ENCODE assay signal across 9 cellular contexts in genomic region chr1:156492013-156492590, GRCh38. TPM values are rescaled to one million over a fixed set of nuclear protein-coding genes. Genes with fewer than 3 reads are reported as not detected.
A peak's percentile ranks its signal among the peaks of the same experiment; 100 is the strongest.
DNase-seq lines count a peak whose midpoint lies in the region; ATAC-seq and TF ChIP-seq lines count a peak whose summit lies in the region.
"Had no signal": no experiment of that assay in that cellular context is flagged by ENCODE, and none has a peak within 500 bp of the region (broad histone marks: within the 10 kb centered on the region; RNA-seq: fewer than 3 reads in every experiment).

No MANE protein-coding gene starts in this region.

- intact Hi-C loops in MCF 10A (cut with micrococcal nuclease), result no loop called here

- peak overlapping the region; percentile 100 for H3K4me3 ChIP-seq in BLaER1

- CTCF ChIA-PET in MCF 10A (lab: Yijun Ruan, JAX), result interaction anchor here (0.6 to 1.9 kb wide), 11 partner anchors 8 to 186 kb away, joined by 3 to 10 read pairs (median 4); partner anchors contain the start of gene MEF2D

- no peaks in the 10 kb centered on the region for H3K27me3 ChIP-seq in BLaER1

- H3K27ac Mint-ChIP-seq in IgD-negative memory B cell, result peak overlapping the region; percentile 93 to 98 (median 97)
- peak overlapping the region; percentile 56 for H3K27ac Mint-ChIP-seq in MCF 10A (ENCODE audit: low read depth, unreplicated experiment)
- H3K27ac Mint-ChIP-seq in neural crest cell (ENCODE audit: unreplicated experiment), result no peak overlapping the region
- H3K27ac Mint-ChIP-seq: T-helper 1 cell treated with Interleukin-12 subunit alpha and Interleukin-12 subunit beta and Interleukin-4 antibody, amounts not matched to agents 30 μg/mL and 1 μg/mL, for 36 hours had no signal

- BruUV-seq in MCF 10A (replicated peaks; lab: Mats Ljungman, UMichigan), result no TSS peak

- H3K27ac ChIP-seq in BLaER1, result peak overlapping the region; percentile 100

- H3K4me1 ChIP-seq in BLaER1, result peaks cover 96% of the 10 kb centered on the region

- no peaks in the 10 kb centered on the region for H3K9me3 ChIP-seq in BLaER1

- no peaks in the 10 kb centered on the region for H3K9me3 Mint-ChIP-seq in IgD-negative memory B cell
- no peaks in the 10 kb centered on the region for H3K9me3 Mint-ChIP-seq in MCF 10A (ENCODE audit: unreplicated experiment)
- H3K9me3 Mint-ChIP-seq in neural crest cell, result no peaks in the 10 kb centered on the region
- H3K9me3 Mint-ChIP-seq: T-helper 1 cell treated with Interleukin-12 subunit alpha and Interleukin-12 subunit beta and Interleukin-4 antibody, amounts not matched to agents 30 μg/mL and 1 μg/mL, for 36 hours had no signal

- peaks cover 75 to 91% (median 86%) of the 10 kb centered on the region in 3 donors for H3K4me1 Mint-ChIP-seq in IgD-negative memory B cell
- peaks cover 90% of the 10 kb centered on the region for H3K4me1 Mint-ChIP-seq in MCF 10A (ENCODE audit: insufficient read depth, unreplicated experiment)
- peaks cover 70% of the 10 kb centered on the region for H3K4me1 Mint-ChIP-seq in neural crest cell

- peak overlapping the region; percentile 100 for H3K9ac ChIP-seq in BLaER1

- H3K4me3 Mint-ChIP-seq in IgD-negative memory B cell, result peak overlapping the region; percentile 78 to 97 (median 86)
- no peak overlapping the region for H3K4me3 Mint-ChIP-seq in MCF 10A (ENCODE audit: unreplicated experiment)
- peak overlapping the region; percentile 17 for H3K4me3 Mint-ChIP-seq in neural crest cell
- H3K4me3 Mint-ChIP-seq: T-helper 1 cell treated with Interleukin-12 subunit alpha and Interleukin-12 subunit beta and Interleukin-4 antibody, amounts not matched to agents 30 μg/mL and 1 μg/mL, for 36 hours had no signal

- peak overlapping the region; percentile 98 for H3K4me2 ChIP-seq in BLaER1

- H3K27me3 Mint-ChIP-seq in IgD-negative memory B cell (no peaks in the 10 kb centered on the region), MCF 10A (ENCODE audit: insufficient read depth, unreplicated experiment) (no peaks in the 10 kb centered on the region), neural crest cell (ENCODE audit: low read depth) (no peaks in the 10 kb centered on the region)

- DNase-seq in MCF 10A (ENCODE audit: unreplicated experiment) (no peak), neural crest cell (ENCODE audit: low read depth, low spot score) (no peak), dedifferentiated amniotic fluid mesenchymal stem cell (ENCODE audit: extremely low spot score) (no peak), DMS53 treated with DMSO at 0.1 percent for 48 hours (lab: John Stamatoyannopoulos, UW; ENCODE audit: unreplicated experiment) (no peak)
- DNase-seq in activated effector memory CD4-positive, alpha-beta T cell treated with anti-CD3 and anti-CD28 coated beads, Interleukin-2, amount 50 U/mL, for 16 hours, result no peak

- ATAC-seq in HG02610 (IDR thresholded peaks at IDR 0.05; ENCODE audit: unreplicated experiment), result no peak

- no peak for TF ChIP-seq CTCF in MCF 10A (IDR thresholded peaks at IDR 0.05; ENCODE audit: unreplicated experiment)
- no peak for TF ChIP-seq CTCF in neural crest cell (conservative IDR thresholded peaks at IDR 0.05)

- H3K36me3 Mint-ChIP-seq in IgD-negative memory B cell, result peaks cover 1% of the 10 kb centered on the region
- peaks cover 33% of the 10 kb centered on the region for H3K36me3 Mint-ChIP-seq in MCF 10A (ENCODE audit: insufficient read depth, unreplicated experiment)
- no peaks in the 10 kb centered on the region for H3K36me3 Mint-ChIP-seq in neural crest cell (ENCODE audit: low read depth)

- peaks cover 55% of the 10 kb centered on the region for H4K20me1 ChIP-seq in BLaER1

- H3K36me3 ChIP-seq in BLaER1, result peaks cover 48% of the 10 kb centered on the region

- POLR2A ChIA-PET in MCF 10A (lab: Yijun Ruan, JAX), result interaction anchor here (0.8 to 4.7 kb wide), 4 partner anchors 9 to 20 kb away, joined by 3 to 45 read pairs (median 4); partner anchors contain the start of gene MEF2D

RNA-seq across cellular contexts. Expression of gene MEF2D, which starts 8.5 kb away (rescaled TPM):
- polyA plus RNA-seq in IgD-negative memory B cell, result 16.2 TPM
- total RNA-seq in MCF 10A (2022) (113 and 131 TPM in 2 replicates), neural crest cell (12.2 and 17.3 TPM in 2 replicates)
